Comparison of ENCODE assay signal across 16 cellular contexts in the genomic region with DNA sequence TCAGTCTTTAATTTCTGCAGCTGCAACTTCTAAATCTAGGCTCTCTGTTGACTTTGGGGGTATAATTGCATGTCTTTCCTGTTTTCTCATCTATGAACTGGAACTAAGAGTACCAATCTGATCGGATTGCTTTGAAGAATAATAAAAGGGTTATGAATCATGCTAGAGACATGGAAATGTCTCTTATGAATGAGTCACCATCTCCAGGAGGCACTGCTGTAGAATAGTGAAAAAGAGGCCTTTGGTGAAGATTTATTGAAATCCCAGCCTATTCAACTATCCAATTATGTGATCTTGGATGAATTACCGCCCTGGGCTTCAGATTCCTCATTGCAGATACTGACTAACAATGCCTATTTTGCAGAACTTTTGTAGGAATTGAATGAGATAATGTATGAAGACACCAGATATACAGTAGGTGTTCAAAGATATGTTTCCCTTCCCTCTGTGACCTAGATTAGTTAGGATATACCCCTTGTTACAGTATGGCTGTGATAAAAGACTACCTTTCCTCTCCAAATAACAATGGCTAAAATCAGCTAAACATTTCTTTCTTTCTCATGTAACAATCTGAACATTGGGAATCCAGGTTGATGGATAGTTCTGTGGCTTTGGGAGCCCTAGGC. TPM values are rescaled to one million over a fixed set of nuclear protein-coding genes. Genes with fewer than 3 reads are reported as not detected.
DNase-seq lines count a peak whose midpoint lies in the region; ATAC-seq, FAIRE-seq and TF ChIP-seq lines count a peak whose summit lies in the region.
"Had no signal": no experiment of that assay in that cellular context is flagged by ENCODE, and none has a peak within 500 bp of the region (broad histone marks: within the 10 kb centered on the region; RNA-seq: fewer than 3 reads in every experiment).

No MANE protein-coding gene starts in this region.

- H3K27ac ChIP-seq in A549 (peak overlapping the region; percentile 70 to 77; a peak in 5 of 6 replicates), foreskin keratinocyte (no peak overlapping the region), neuronal stem cell (replicated peaks; ENCODE audit: low read length) (no peak overlapping the region)

- peak; percentile 22 to 23 for DNase-seq in A549 (ENCODE audit: low read depth in 1 of 2, low spot score in 1 of 2)
- DNase-seq in HS-27A (ENCODE audit: low read depth), result peak; percentile 24
- DNase-seq in foreskin keratinocyte, result peak; percentile 63 to 77
- no peak for DNase-seq in neuronal stem cell (ENCODE audit: low spot score)
- no peak for DNase-seq in CD14-positive monocyte (ENCODE audit: low spot score)
- no peak for DNase-seq in ecto neural progenitor cell (ENCODE audit: low spot score)
- no peak for DNase-seq in stimulated activated CD4-positive, alpha-beta T cell treated with anti-CD3 and anti-CD28 coated beads, Interleukin-4, amount 100 ng/mL, for 4 hours
- DNase-seq: MM.1S; naive thymus-derived CD4-positive, alpha-beta T cell; NCI-H345 had no signal

- CTCF ChIA-PET in A549 (lab: Yijun Ruan, JAX), result interaction anchor here (0.6 to 1.3 kb wide), 9 partner anchors 14 to 341 kb away, joined by 3 to 4 read pairs (median 3); no protein-coding TSS in a partner anchor

- H2BK120ac ChIP-seq in neuronal stem cell (ENCODE audit: low read depth, low read length), result no peak overlapping the region

- H2BK15ac ChIP-seq in neuronal stem cell (ENCODE audit: low read length), result no peak overlapping the region

- H3K27ac Mint-ChIP-seq in activated T-helper 17 cell treated with anti-CD3 and anti-CD28 coated beads, Interleukin-2, amount 50 U/mL, for 72 hours, result no peak overlapping the region
- no peak overlapping the region for H3K27ac Mint-ChIP-seq in CD14-positive monocyte
- H3K27ac Mint-ChIP-seq: B cell; brain; naive thymus-derived CD4-positive, alpha-beta T cell; WTC11 had no signal

- intact Hi-C loops in CD14-positive monocyte (cut with micrococcal nuclease), result no loop called here

- no peak overlapping the region for H2AK5ac ChIP-seq in neuronal stem cell (ENCODE audit: low read depth, low read length)

- H2AFZ ChIP-seq in neuronal stem cell (ENCODE audit: low read length), result no peak overlapping the region

- ATAC-seq in A549, result peak; percentile 86 to 88
- ATAC-seq in activated T-helper 17 cell treated with anti-CD3 and anti-CD28 coated beads, Interleukin-2, amount 50 U/mL, for 72 hours (replicated peaks), result peak; percentile 88
- peak; percentile 93 for ATAC-seq in foreskin keratinocyte
- ATAC-seq: naive thymus-derived CD4-positive, alpha-beta T cell; WTC11 had no signal

- H3K9me3 Mint-ChIP-seq in activated T-helper 17 cell treated with anti-CD3 and anti-CD28 coated beads, Interleukin-2, amount 50 U/mL, for 72 hours, result no peaks in the 10 kb centered on the region
- peaks cover 0 to 8% (median 2%) of the 10 kb centered on the region in 7 donors for H3K9me3 Mint-ChIP-seq in CD14-positive monocyte

- 0 out of 5 replicates have a peak, but pooled peaks of 1 of the 2 experiments have one; percentile 16 for TF ChIP-seq RAD21 in A549 (conservative IDR thresholded peaks at IDR 0.05 in 1 of 2, IDR thresholded peaks at IDR 0.05 in 1 of 2)

- H3K4ac ChIP-seq in neuronal stem cell (ENCODE audit: low read length), result no peak overlapping the region

- H3K9me3 ChIP-seq in A549 (peaks cover 10% of the 10 kb centered on the region), neuronal stem cell (replicated peaks in 1 of 2; ENCODE audit: control insufficient read depth in 2 of 2, insufficient read depth in 1 of 2, low read depth in 1 of 2, low read length in 2 of 2) (peaks cover 0 to 2% of the 10 kb centered on the region in 2 donors)

- H4K8ac ChIP-seq in neuronal stem cell (ENCODE audit: low read depth, low read length), result no peak overlapping the region

- H2BK12ac ChIP-seq in neuronal stem cell (ENCODE audit: low read length), result no peak overlapping the region

- no peaks in the 10 kb centered on the region for H3K27me3 Mint-ChIP-seq in activated T-helper 17 cell treated with anti-CD3 and anti-CD28 coated beads, Interleukin-2, amount 50 U/mL, for 72 hours
- H3K27me3 Mint-ChIP-seq in CD14-positive monocyte (ENCODE audit: low read depth in 3 of 3), result peaks cover 2 to 10% (median 4%) of the 10 kb centered on the region in 3 donors

- peaks cover 4% of the 10 kb centered on the region for H3K4me1 Mint-ChIP-seq in activated T-helper 17 cell treated with anti-CD3 and anti-CD28 coated beads, Interleukin-2, amount 50 U/mL, for 72 hours
- H3K4me1 Mint-ChIP-seq in CD14-positive monocyte, result no peaks in the 10 kb centered on the region
- H3K4me1 Mint-ChIP-seq: B cell, WTC11 had no signal

- POLR2A ChIA-PET in A549 (lab: Yijun Ruan, JAX), result interaction anchor here (0.7 to 1.5 kb wide), 2 partner anchors 12 to 156 kb away, joined by 3 to 4 read pairs; partner anchors contain the start of gene CMTM8

- H3K36me3 ChIP-seq in neuronal stem cell (replicated peaks in 1 of 2; ENCODE audit: control insufficient read depth in 2 of 2, insufficient read depth in 2 of 2, low read length in 2 of 2), result no peaks in the 10 kb centered on the region

- H3K4me3 Mint-ChIP-seq in activated T-helper 17 cell treated with anti-CD3 and anti-CD28 coated beads, Interleukin-2, amount 50 U/mL, for 72 hours, result no peak overlapping the region
- no peak overlapping the region for H3K4me3 Mint-ChIP-seq in CD14-positive monocyte
- H3K4me3 Mint-ChIP-seq: B cell; brain; naive thymus-derived CD4-positive, alpha-beta T cell; WTC11 had no signal

- H3K4me2 ChIP-seq in A549, result peak overlapping the region; percentile 67
- no peak overlapping the region for H3K4me2 ChIP-seq in neuronal stem cell (ENCODE audit: insufficient read depth, low read length, poor library complexity, severe bottlenecking)
- H3K4me2 ChIP-seq: smooth muscle cell had no signal

- no peak overlapping the region for H3K18ac ChIP-seq in neuronal stem cell (ENCODE audit: low read length)

- no peaks in the 10 kb centered on the region for H3K36me3 Mint-ChIP-seq in activated T-helper 17 cell treated with anti-CD3 and anti-CD28 coated beads, Interleukin-2, amount 50 U/mL, for 72 hours (ENCODE audit: low read depth)
- no peaks in the 10 kb centered on the region for H3K36me3 Mint-ChIP-seq in CD14-positive monocyte
- H3K36me3 Mint-ChIP-seq: brain, WTC11 had no signal

- TF ChIP-seq CTCF in A549 (IDR thresholded peaks at IDR 0.05) (no peak), foreskin keratinocyte (conservative IDR thresholded peaks at IDR 0.05) (no peak), CD14-positive monocyte (IDR thresholded peaks at IDR 0.05) (no peak)

- H3K27me3 ChIP-seq in foreskin keratinocyte (peaks cover 9% of the 10 kb centered on the region), neuronal stem cell (ENCODE audit: control insufficient read depth in 3 of 3, insufficient read depth in 3 of 3, low read depth in 1 of 3, low read length in 3 of 3) (peaks cover 0 to 5% (median 0%) of the 10 kb centered on the region in 3 experiments)

- H3K79me1 ChIP-seq in neuronal stem cell (ENCODE audit: low read depth, low read length), result no peaks in the 10 kb centered on the region

- H3K14ac ChIP-seq in neuronal stem cell (ENCODE audit: low read length), result no peak overlapping the region

- H3K4me3 ChIP-seq in A549 (no peak overlapping the region), neuronal stem cell (ENCODE audit: low read length in 2 of 2) (no peak overlapping the region)
- H3K4me3 ChIP-seq: smooth muscle cell had no signal

- H3K23ac ChIP-seq in neuronal stem cell (ENCODE audit: low read depth, low read length, poor library complexity), result no peak overlapping the region

- no peak overlapping the region for H4K91ac ChIP-seq in neuronal stem cell (ENCODE audit: low read depth, low read length, poor library complexity)

- H3K4me1 ChIP-seq in A549 (peaks cover 13% of the 10 kb centered on the region), foreskin keratinocyte (no peaks in the 10 kb centered on the region), neuronal stem cell (ENCODE audit: control insufficient read depth in 2 of 2, insufficient read depth in 1 of 2, low read depth in 1 of 2, low read length in 2 of 2) (peaks cover 4 to 14% of the 10 kb centered on the region in 2 donors)

- no peak for FAIRE-seq in A549 (lab: Jason Lieb, UNC)

- 23% methylated on average over 2 of the region's 2 CpGs for WGBS in A549 (ENCODE audit: missing lambda C conversion rate)
- WGBS in neuronal stem cell (ENCODE audit: extremely low coverage in 2 of 2, insufficient read length in 2 of 2, insufficient replicate concordance in 1 of 2), 2 donors, result no CpG with 5 or more reads among the region's 2 CpGs

- H2BK5ac ChIP-seq in neuronal stem cell (ENCODE audit: low read length), result no peak overlapping the region

- no peak for TF ChIP-seq EP300 in A549 (IDR thresholded peaks at IDR 0.05)

- TF ChIP-seq POLR2A in A549 (IDR thresholded peaks at IDR 0.05; ENCODE audit: low read length), result no peak

- H3K9ac ChIP-seq in neuronal stem cell (ENCODE audit: low read depth, low read length, poor library complexity), result no peak overlapping the region

TF ChIP-seq in A549, 52 proteins besides CTCF, POLR2A, EP300 and RAD21 (continues in another document):
- TF ChIP-seq MYC (IDR thresholded peaks at IDR 0.05; ENCODE audit: borderline replicate concordance, low read length) (no peak), FOSL2 (IDR thresholded peaks at IDR 0.05) (peak; percentile 91), FOSL2 (CRISPR knock-in tag; IDR thresholded peaks at IDR 0.05) (peak; percentile 80), CHD2 (IDR thresholded peaks at IDR 0.05; ENCODE audit: low read length, partially characterized antibody) (no peak), JUN (IDR thresholded peaks at IDR 0.05) (0 out of 5 replicates have a peak, but pooled peaks of 1 of the 2 experiments have one; percentile 24), GATA3 (IDR thresholded peaks at IDR 0.05; ENCODE audit: borderline replicate concordance) (0 out of 2 replicates have a peak, but pooled peaks have one; percentile 28), JUNB (IDR thresholded peaks at IDR 0.05) (peak; percentile 90)

RNA-seq across cellular contexts. Expression of gene CMTM8, which starts 11.5 kb away (rescaled TPM):
- polyA plus RNA-seq in A549 (2011; rRNA removed) (15.6 and 16.1 TPM in 2 replicates), A549 (2017; fragmentation: RNase III; extraction: RNeasy Plus Mini Kit Qiagen cat#74134 plus additional on column Dnase treatment) (8.2 to 9.0 TPM (median 8.4 TPM) in 3 replicates), foreskin keratinocyte (2.7 and 3.2 TPM in 2 replicates), CD14-positive monocyte (under 1 TPM; 0.46 to 0.94 TPM)
- 17.9 and 24.0 TPM in 2 replicates for polyA plus RNA-seq in A549 (2012; cell fraction: cytosol; rRNA removed)
- polyA plus RNA-seq in A549 (2012; cell fraction: nucleus; rRNA removed), result 12.0 and 14.2 TPM in 2 replicates
- 6.8 and 9.6 TPM in 2 replicates for polyA minus RNA-seq in A549 (2011; rRNA and poly(A)+ RNA removed)
- total RNA-seq in activated T-helper 17 cell treated with anti-CD3 and anti-CD28 coated beads, Interleukin-2, amount 50 U/mL, for 72 hours, result 1 to 10 TPM; 5.2 to 7.2 TPM
- total RNA-seq in foreskin keratinocyte, result 1.8 and 2.4 TPM in 2 replicates
- polyA plus RNA-seq in neuronal stem cell (2013, experiment 1 of 2), result 16.9 TPM
- polyA plus RNA-seq in neuronal stem cell (2013, experiment 2 of 2), result 17.6 TPM
- total RNA-seq: fibroblast of villous mesenchyme had no signal

Comparison
In these comparisons a context has a peak if more than half of its experiments do, and no peak if none do; other contexts are left out.
1. DNase-seq: peak in A549 (2 of 2), HS-27A (single experiment) and foreskin keratinocyte (2 of 2); none in neuronal stem cell (single experiment), CD14-positive monocyte (single experiment), ecto neural progenitor cell (single experiment) and stimulated activated CD4-positive, alpha-beta T cell treated with anti-CD3 and anti-CD28 coated beads, Interleukin-4, amount 100 ng/mL, for 4 hours (0 of 2).
2. H3K27ac ChIP-seq: peak in A549 (2 of 2); none in foreskin keratinocyte (single experiment) and neuronal stem cell (single experiment).
3. Peak in every context shown above with its lines, with median percentiles within 50 percentile points of each other: ATAC-seq.